ENCODE assay signal across 8 cellular contexts in the genomic region with DNA sequence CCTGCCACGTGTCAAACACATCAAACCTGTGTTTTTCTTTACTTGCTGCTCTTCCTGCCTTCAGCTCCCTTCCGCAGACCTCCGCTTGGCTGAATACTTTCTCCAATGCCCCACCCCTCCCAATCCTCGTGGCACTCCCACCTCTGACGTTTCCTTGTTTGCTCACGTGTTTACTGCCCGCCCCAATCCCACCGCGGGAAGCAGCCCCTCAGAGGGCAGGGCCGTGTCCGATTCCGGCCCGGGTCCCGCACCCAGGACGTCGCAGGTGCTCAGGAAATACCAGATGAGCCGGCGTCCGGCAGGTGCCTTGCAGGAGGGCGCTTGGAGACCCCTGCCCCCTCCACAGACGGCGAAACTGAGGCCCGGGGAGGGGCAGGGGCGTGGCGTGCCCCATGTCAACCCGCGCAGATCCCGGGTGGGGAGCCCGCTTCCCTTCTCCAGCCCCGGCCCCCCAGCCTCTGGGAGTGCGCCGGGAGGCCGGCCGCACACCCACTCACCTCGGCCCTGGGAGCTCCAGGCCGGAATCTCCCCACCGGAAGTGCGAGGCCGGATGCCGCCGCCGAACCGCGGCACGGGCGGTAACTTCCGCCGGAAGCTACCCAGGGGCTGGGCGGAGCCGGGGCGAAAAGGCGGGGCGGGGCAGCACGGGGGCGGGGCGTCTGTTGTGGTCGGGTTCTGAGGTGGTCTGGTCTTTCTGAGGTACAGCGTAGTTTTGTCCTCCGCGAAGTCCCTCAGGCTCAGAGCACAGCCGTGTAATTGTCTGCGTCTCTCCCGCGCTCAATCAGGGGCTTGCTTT. TPM values are rescaled to one million over a fixed set of nuclear protein-coding genes. Genes with fewer than 3 reads are reported as not detected.
A peak's percentile ranks its signal among the peaks of the same experiment; 100 is the strongest.
DNase-seq lines count a peak whose midpoint lies in the region; ATAC-seq and TF ChIP-seq lines count a peak whose summit lies in the region.

No MANE protein-coding gene starts in this region.

- H3K9me3 ChIP-seq in left lung = no peaks in the 10 kb centered on the region

- H3K9me3 Mint-ChIP-seq in dendritic cell treated with granulocyte-macrophage colony-stimulating factor and Interleukin-4, amounts not matched to agents 40 ng/mL and 50 ng/mL, for 4 days = no peaks in the 10 kb centered on the region

- H3K27ac Mint-ChIP-seq in dendritic cell treated with granulocyte-macrophage colony-stimulating factor and Interleukin-4, amounts not matched to agents 40 ng/mL and 50 ng/mL, for 4 days = peak overlapping the region; percentile 84

- peaks cover 76% of the 10 kb centered on the region for H3K36me3 Mint-ChIP-seq in dendritic cell treated with granulocyte-macrophage colony-stimulating factor and Interleukin-4, amounts not matched to agents 40 ng/mL and 50 ng/mL, for 4 days (ENCODE audit: low read depth)

- peak; percentile 59 for DNase-seq in AG09309 (ENCODE audit: low read depth)
- peak; percentile 74 for DNase-seq in NCI-H526 treated with DMSO at 0.1 percent for 48 hours (lab: John Stamatoyannopoulos, UW)
- peak; percentile 78 to 81 for DNase-seq in activated CD4-positive, alpha-beta T cell treated with anti-CD3 and anti-CD28 coated beads, Interleukin-2, amount 50 U/mL, for 24 hours (ENCODE audit: low read depth in 1 of 2, low spot score in 1 of 2)
- DNase-seq in left lung = peak; percentile 88 to 95
- peak; percentile 86 to 87 for DNase-seq in stimulated activated CD4-positive, alpha-beta T cell treated with anti-CD3 and anti-CD28 coated beads, Interleukin-2, amount 100 ng/mL, for 24 hours

- no peaks in the 10 kb centered on the region for H3K27me3 Mint-ChIP-seq in dendritic cell treated with granulocyte-macrophage colony-stimulating factor and Interleukin-4, amounts not matched to agents 40 ng/mL and 50 ng/mL, for 4 days

- peaks cover 0 to 50% of the 10 kb centered on the region in 2 donors for H3K36me3 ChIP-seq in left lung

- TF ChIP-seq CTCF in AG09309 (IDR thresholded peaks at IDR 0.05; ENCODE audit: control insufficient read depth, insufficient read depth, low read depth, low read length, missing control alignments) = no peak
- no peak for TF ChIP-seq CTCF in left lung (IDR thresholded peaks at IDR 0.05)

- no peaks in the 10 kb centered on the region for H3K27me3 ChIP-seq in left lung

- H3K4me1 Mint-ChIP-seq in dendritic cell treated with granulocyte-macrophage colony-stimulating factor and Interleukin-4, amounts not matched to agents 40 ng/mL and 50 ng/mL, for 4 days (ENCODE audit: low read depth) = peaks cover 43% of the 10 kb centered on the region

- H3K27ac ChIP-seq in left lung = peak overlapping the region; percentile 97 to 98

- H3K4me3 ChIP-seq in AG09309 (ENCODE audit: control insufficient read depth, low read depth, low read length) (peak overlapping the region; percentile 96), left lung (peak overlapping the region; percentile 78 to 99)

- H3K4me3 Mint-ChIP-seq in dendritic cell treated with granulocyte-macrophage colony-stimulating factor and Interleukin-4, amounts not matched to agents 40 ng/mL and 50 ng/mL, for 4 days = peak overlapping the region; percentile 90

- H3K4me1 ChIP-seq in left lung = peaks cover 14 to 59% of the 10 kb centered on the region in 2 donors

- peak; percentile 76 for ATAC-seq in GM19023 (IDR thresholded peaks at IDR 0.05; ENCODE audit: unreplicated experiment)
- ATAC-seq in HG03280 (IDR thresholded peaks at IDR 0.05; ENCODE audit: unreplicated experiment) = peak; percentile 80
- ATAC-seq in left lung = peak; percentile 98

- intact Hi-C loops in dendritic cell treated with granulocyte-macrophage colony-stimulating factor and Interleukin-4, amounts not matched to agents 40 ng/mL and 50 ng/mL, for 4 days (cut with micrococcal nuclease) = loop anchor here (1.0 kb wide), 1 partner anchor 42 kb away; the partner anchor contains the start of gene ELMO2
- intact Hi-C loops in left lung (cut with DNase I) = no loop called here

RNA-seq across cellular contexts. Expression of gene ELMO2, which starts 42.3 kb away (rescaled TPM):
- total RNA-seq in left lung = 10 to 100 TPM; 56.2 to 58.3 TPM

RNA-seq across cellular contexts. Expression of gene CDH22, which starts 55.8 kb away (rescaled TPM):
- total RNA-seq in left lung = under 1 TPM in 1 of 2 donors, not detected in 1; 0.26 TPM

Comparison
In these comparisons a context has a peak if more than half of its experiments do, and no peak if none do; other contexts are left out.
1. Peak in every context shown above with its lines: DNase-seq, ATAC-seq, H3K4me3 ChIP-seq and H3K27ac ChIP-seq.